ENCODE assay signal across 8 cellular contexts in the genomic region with DNA sequence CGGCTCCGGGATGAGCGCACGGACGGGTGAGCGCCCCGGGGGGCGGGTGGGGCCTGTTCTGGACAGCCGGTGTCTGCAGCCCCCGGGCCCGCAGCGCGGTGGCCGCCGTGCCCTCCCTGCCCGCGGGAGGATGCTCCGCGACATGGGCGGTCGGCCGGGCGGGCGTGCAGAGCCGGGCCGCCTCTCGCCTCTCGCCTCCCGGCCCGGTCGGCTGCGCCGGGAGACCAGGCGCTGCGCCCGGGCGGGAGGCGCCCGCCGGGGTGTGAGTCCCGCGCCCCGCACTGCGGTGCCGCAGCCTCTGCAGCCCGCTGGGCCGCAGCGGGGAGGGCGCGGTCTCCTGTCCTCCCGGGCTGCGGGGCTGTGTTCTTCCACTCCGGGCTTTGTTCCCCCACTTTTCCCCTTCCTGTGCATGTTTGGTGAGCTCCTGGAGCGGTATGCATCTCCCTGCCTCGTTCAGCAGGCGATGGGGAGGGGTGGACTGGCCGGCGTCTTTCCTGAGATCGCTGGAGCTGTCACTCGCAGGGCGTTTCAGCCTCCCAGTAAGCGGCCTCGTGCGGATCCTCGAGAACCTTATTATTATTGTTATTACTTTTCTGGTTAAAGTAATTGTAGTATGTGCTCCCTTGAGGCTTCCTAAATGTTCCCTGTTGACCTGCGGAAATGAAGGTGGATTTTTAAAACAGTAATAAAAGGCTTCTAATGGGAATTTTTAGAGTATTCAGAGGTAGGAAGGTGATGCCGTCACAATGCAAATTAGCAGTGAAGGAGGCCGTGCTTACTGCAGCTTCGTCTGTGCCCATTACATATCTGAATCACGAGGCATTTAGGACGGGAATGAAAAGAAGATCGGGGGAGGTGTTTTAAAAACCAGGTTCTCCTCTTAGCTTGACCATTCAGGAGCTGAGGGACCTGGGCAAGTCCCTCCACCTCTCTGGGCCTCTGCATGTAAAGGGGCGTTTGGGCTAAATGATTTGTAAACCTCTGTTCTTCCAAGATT. TPM values are rescaled to one million over a fixed set of nuclear protein-coding genes. Genes with fewer than 3 reads are reported as not detected.
DNase-seq lines count a peak whose midpoint lies in the region; ATAC-seq, FAIRE-seq and TF ChIP-seq lines count a peak whose summit lies in the region.

No MANE protein-coding gene starts in this region.

- TF ChIP-seq CTCF in endothelial cell of umbilical vein (IDR thresholded peaks at IDR 0.05; ENCODE audit: extremely low read depth in 1 of 2, insufficient read depth in 1 of 2, low read depth in 1 of 2, low read length in 2 of 2) (no peak), vagina (IDR thresholded peaks at IDR 0.05) (no peak)

- no peaks in the 10 kb centered on the region for H4K20me1 ChIP-seq in endothelial cell of umbilical vein (replicated peaks; ENCODE audit: control insufficient read depth, extremely low read depth, insufficient read depth, low read length)

- no peak overlapping the region for H3K27ac ChIP-seq in endothelial cell of umbilical vein (ENCODE audit: insufficient read depth, low read depth, low read length)
- H3K27ac ChIP-seq in mucosa of rectum (ENCODE audit: low read depth in 2 of 2, low read length in 2 of 2), result peak overlapping the region in 1 of 2 donors; percentile 10
- peak overlapping the region; percentile 84 for H3K27ac ChIP-seq in vagina

- H3K9ac ChIP-seq in endothelial cell of umbilical vein (replicated peaks; ENCODE audit: extremely low read depth, insufficient read depth, low read length) (no peak overlapping the region), mucosa of rectum (ENCODE audit: low read depth in 1 of 2, low read length in 2 of 2) (peak overlapping the region in 1 of 2 donors; percentile 36)

- peak overlapping the region; percentile 58 for H2AFZ ChIP-seq in endothelial cell of umbilical vein (ENCODE audit: low read depth, low read length)

- no peak for FAIRE-seq in endothelial cell of umbilical vein (lab: Jason Lieb, UNC)

- CTCF ChIA-PET in endothelial cell of umbilical vein (lab: Charles Lee), result interaction anchor here (1.4 to 1.7 kb wide), 3 partner anchors 18 to 102 kb away, joined by 4 to 11 read pairs (median 9); no protein-coding TSS in a partner anchor

- H3K9me1 ChIP-seq in endothelial cell of umbilical vein (replicated peaks; ENCODE audit: control insufficient read depth, extremely low read depth, insufficient read depth, low read length), result no peaks in the 10 kb centered on the region

- peak overlapping the region; percentile 43 for H3K4me2 ChIP-seq in endothelial cell of umbilical vein (ENCODE audit: insufficient read depth, low read length)

- peak overlapping the region; percentile 26 to 54 (median 40) for H3K4me3 ChIP-seq in endothelial cell of umbilical vein (replicated peaks in 1 of 3; ENCODE audit: insufficient read depth in 1 of 3, low read depth in 1 of 3, low read length in 3 of 3)
- peak overlapping the region; percentile 68 to 74 for H3K4me3 ChIP-seq in mucosa of rectum (ENCODE audit: low read length in 2 of 2)
- H3K4me3 ChIP-seq in vagina, result peak overlapping the region; percentile 67 to 90

- no peak for TF ChIP-seq POLR2A in endothelial cell of umbilical vein (IDR thresholded peaks at IDR 0.05; ENCODE audit: low read depth, low read length)
- no peak for TF ChIP-seq POLR2A in vagina (IDR thresholded peaks at IDR 0.05)

- intact Hi-C loops in endothelial cell of umbilical vein (cut with micrococcal nuclease), result loop anchor here (1.0 kb wide), 1 partner anchor 24 kb away; no protein-coding TSS in a partner anchor
- intact Hi-C loops in vagina (cut with DNase I), result no loop called here

- H3K27me3 ChIP-seq in endothelial cell of umbilical vein (ENCODE audit: control insufficient read depth in 2 of 2, insufficient read depth in 2 of 2, low read length in 2 of 2), result peaks cover 65% of the 10 kb centered on the region in 2 experiments
- peaks cover 2 to 6% of the 10 kb centered on the region in 2 donors for H3K27me3 ChIP-seq in mucosa of rectum (ENCODE audit: control insufficient read depth in 2 of 2, insufficient read depth in 2 of 2, low read length in 2 of 2)
- H3K27me3 ChIP-seq in vagina, result no peaks in the 10 kb centered on the region

- H3K9me3 ChIP-seq in endothelial cell of umbilical vein (replicated peaks; ENCODE audit: control insufficient read depth, insufficient read depth, low read length), result no peaks in the 10 kb centered on the region
- no peaks in the 10 kb centered on the region for H3K9me3 ChIP-seq in mucosa of rectum (ENCODE audit: control insufficient read depth in 2 of 2, low read length in 2 of 2)
- H3K9me3 ChIP-seq in vagina, result no peaks in the 10 kb centered on the region

- BruUV-seq in endothelial cell of umbilical vein (replicated peaks; lab: Mats Ljungman, UMichigan), result no TSS peak

- DNase-seq in DMS53 treated with DMSO at 0.1 percent for 48 hours (lab: John Stamatoyannopoulos, UW; ENCODE audit: unreplicated experiment) (peak; percentile 9), UCSD-AML1 (lab: John Stamatoyannopoulos, UW; ENCODE audit: unreplicated experiment) (peak; percentile 28), endothelial cell of umbilical vein (ENCODE audit: low read depth, low spot score) (peak; percentile 24), vagina (ENCODE audit: extremely low spot score in 2 of 2) (peak in 1 of 2 donors; percentile 88), HUDEP-2 (lab: John Stamatoyannopoulos, UW; ENCODE audit: unreplicated experiment in 76 of 76) (no peak)

- POLR2A ChIA-PET in endothelial cell of umbilical vein (lab: Charles Lee), result no interaction called here

- H3K36me3 ChIP-seq in endothelial cell of umbilical vein (ENCODE audit: control insufficient read depth in 2 of 2, extremely low read depth in 1 of 2, insufficient read depth in 2 of 2, low read length in 2 of 2), result no peaks in the 10 kb centered on the region
- no peaks in the 10 kb centered on the region for H3K36me3 ChIP-seq in mucosa of rectum (ENCODE audit: control insufficient read depth in 2 of 2, insufficient read depth in 2 of 2, low read length in 2 of 2)
- no peaks in the 10 kb centered on the region for H3K36me3 ChIP-seq in vagina

- H3K4me1 ChIP-seq in endothelial cell of umbilical vein (ENCODE audit: control insufficient read depth, extremely low read depth, insufficient read depth, low read length), result peaks cover 3% of the 10 kb centered on the region
- H3K4me1 ChIP-seq in mucosa of rectum (ENCODE audit: control insufficient read depth in 2 of 2, insufficient read depth in 2 of 2, low read length in 2 of 2), result peaks cover 0 to 4% of the 10 kb centered on the region in 2 donors
- H3K4me1 ChIP-seq in vagina, result peaks cover 18% of the 10 kb centered on the region

- dilution Hi-C loops in endothelial cell of umbilical vein (cut with MboI; ENCODE audit: extremely low pct_ligation_motif_present, low sequenced_read_pairs), result no loop called here

- H3K79me2 ChIP-seq in endothelial cell of umbilical vein (ENCODE audit: control insufficient read depth, insufficient read depth, low read length), result no peaks in the 10 kb centered on the region

- peak; percentile 48 for ATAC-seq in GM19455 (IDR thresholded peaks at IDR 0.05; ENCODE audit: unreplicated experiment)
- peak; percentile 12 for ATAC-seq in HG03558 (IDR thresholded peaks at IDR 0.05; ENCODE audit: extremely low read depth, unreplicated experiment)

TF ChIP-seq in endothelial cell of umbilical vein, 7 proteins besides CTCF, POLR2A, EP300 and RAD21:
- TF ChIP-seq POLR2AphosphoS5 (IDR thresholded peaks at IDR 0.05; ENCODE audit: insufficient read depth, low read depth, low read length) (no peak), JUN (IDR thresholded peaks at IDR 0.05; ENCODE audit: borderline replicate concordance, insufficient read depth, insufficient read length, low read depth) (no peak), MYC (IDR thresholded peaks at IDR 0.05; ENCODE audit: low read depth, low read length) (no peak), EZH2 (IDR thresholded peaks at IDR 0.05; ENCODE audit: borderline replicate concordance, low read depth, low read length, severe bottlenecking) (no peak), GATA2 (IDR thresholded peaks at IDR 0.05; ENCODE audit: insufficient read depth, insufficient read length, low read depth, low read length) (no peak), FOS (IDR thresholded peaks at IDR 0.05; ENCODE audit: borderline replicate concordance, insufficient read depth, low read length) (no peak)
- TF ChIP-seq, protein P1, sequence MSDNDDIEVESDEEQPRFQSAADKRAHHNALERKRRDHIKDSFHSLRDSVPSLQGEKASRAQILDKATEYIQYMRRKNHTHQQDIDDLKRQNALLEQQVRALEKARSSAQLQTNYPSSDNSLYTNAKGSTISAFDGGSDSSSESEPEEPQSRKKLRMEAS (IDR thresholded peaks at IDR 0.05; ENCODE audit: insufficient read depth, insufficient read length), result no peak

RNA-seq across cellular contexts. Expression of gene TMOD2, which starts 0.6 kb away (rescaled TPM):
- total RNA-seq in endothelial cell of umbilical vein (2.5 and 2.7 TPM in 2 replicates), vagina (18.4 TPM)
- polyA plus RNA-seq in endothelial cell of umbilical vein, result 0.32 and 0.46 TPM in 2 replicates
- polyA plus RNA-seq in endothelial cell of umbilical vein (2011; cell fraction: cytosol; rRNA removed), result 0.34 and 0.41 TPM in 2 replicates
- 1.0 and 1.1 TPM in 2 replicates for polyA plus RNA-seq in endothelial cell of umbilical vein (2011; cell fraction: nucleus; rRNA removed)
- polyA plus RNA-seq in endothelial cell of umbilical vein (2012), result 1.4 and 2.1 TPM in 2 replicates
- 0.87 and 1.1 TPM in 2 replicates for polyA minus RNA-seq in endothelial cell of umbilical vein
- not detected for polyA minus RNA-seq in endothelial cell of umbilical vein (2011; cell fraction: cytosol; rRNA and poly(A)+ RNA removed)
- 0.87 and 1.2 TPM in 2 replicates for polyA minus RNA-seq in endothelial cell of umbilical vein (2011; cell fraction: nucleus; rRNA and poly(A)+ RNA removed)

RNA-seq across cellular contexts. Expression of gene LYSMD2, which starts 14.5 kb away (rescaled TPM):
- total RNA-seq in endothelial cell of umbilical vein, result 8.0 and 8.2 TPM in 2 replicates
- polyA plus RNA-seq in endothelial cell of umbilical vein, result 4.3 and 6.2 TPM in 2 replicates
- 8.7 and 9.0 TPM in 2 replicates for polyA plus RNA-seq in endothelial cell of umbilical vein (2011; cell fraction: cytosol; rRNA removed)
- polyA plus RNA-seq in endothelial cell of umbilical vein (2011; cell fraction: nucleus; rRNA removed), result 3.7 and 3.8 TPM in 2 replicates
- polyA plus RNA-seq in endothelial cell of umbilical vein (2012), result 5.3 and 7.8 TPM in 2 replicates
- polyA minus RNA-seq in endothelial cell of umbilical vein, result 1.0 and 1.2 TPM in 2 replicates
- 5.6 TPM for polyA minus RNA-seq in endothelial cell of umbilical vein (2011; cell fraction: cytosol; rRNA and poly(A)+ RNA removed)
- 1.3 and 1.5 TPM in 2 replicates for polyA minus RNA-seq in endothelial cell of umbilical vein (2011; cell fraction: nucleus; rRNA and poly(A)+ RNA removed)
- 16.9 TPM for total RNA-seq in vagina

Comparison
In these comparisons a context has a peak if more than half of its experiments do, and no peak if none do; other contexts are left out.
1. DNase-seq: peak in DMS53 treated with DMSO at 0.1 percent for 48 hours (single experiment), UCSD-AML1 (single experiment) and endothelial cell of umbilical vein (single experiment); none in HUDEP-2 (0 of 76).
2. Peak in every context shown above with its lines, with median percentiles within 50 percentile points of each other: H3K4me3 ChIP-seq.